ENCODE assay signal across 13 cellular contexts in genomic region chr3:153614563-153614962, GRCh38.
DNase-seq lines count a peak whose midpoint lies in the region; ATAC-seq, FAIRE-seq and TF ChIP-seq lines count a peak whose summit lies in the region.
"Had no signal": no experiment of that assay in that cellular context is flagged by ENCODE, and none has a peak within 500 bp of the region (broad histone marks: within the 10 kb centered on the region; RNA-seq: fewer than 3 reads in every experiment).

No MANE protein-coding gene starts in this region.

- no peak for FAIRE-seq in A549 (lab: Jason Lieb, UNC)
- FAIRE-seq: K562, small intestine had no signal

- TF ChIP-seq POLR2A in A549 (IDR thresholded peaks at IDR 0.05; ENCODE audit: low read length), result no peak

- TF ChIP-seq EP300 in A549 (IDR thresholded peaks at IDR 0.05) (no peak), SK-N-SH (IDR thresholded peaks at IDR 0.05; ENCODE audit: borderline replicate concordance in 1 of 2, low read depth in 1 of 2, low read length in 1 of 2) (no peak)

- H3K79me2 ChIP-seq in SK-N-SH (ENCODE audit: insufficient read depth), result no peaks in the 10 kb centered on the region

- H3K4me3 ChIP-seq in A549, result no peak overlapping the region
- H3K4me3 ChIP-seq in SK-N-SH (ENCODE audit: low read depth in 2 of 2, low read length in 1 of 2), result no peak overlapping the region
- H3K4me3 ChIP-seq in fibroblast of villous mesenchyme (ENCODE audit: low read depth, low read length), result no peak overlapping the region
- no peak overlapping the region for H3K4me3 ChIP-seq in colonic mucosa
- H3K4me3 ChIP-seq: K562 had no signal

- TF ChIP-seq RAD21 in A549 (conservative IDR thresholded peaks at IDR 0.05 in 1 of 2, IDR thresholded peaks at IDR 0.05 in 1 of 2), result no peak
- TF ChIP-seq RAD21 in SK-N-SH (IDR thresholded peaks at IDR 0.05; ENCODE audit: low read length), result no peak

- DNase-seq in A549 (ENCODE audit: low read depth in 1 of 2, low spot score in 1 of 2) (peak in 1 of 2 experiments; percentile 37), HPDE6-E6E7 (ENCODE audit: extremely low spot score) (peak; percentile 71), SK-N-SH (no peak), fibroblast of villous mesenchyme (ENCODE audit: low read depth) (peak; percentile 75), colonic mucosa (no peak)
- DNase-seq in stimulated activated CD4-positive, alpha-beta T cell treated with anti-CD3 and anti-CD28 coated beads, Interleukin-2, amount 100 ng/mL, for 24 hours, result no peak
- DNase-seq: BE2C, head of caudate nucleus, NCI-H526, small intestine had no signal

- H3K27ac ChIP-seq in A549 (peak overlapping the region; percentile 30 to 39; a peak in 2 of 6 replicates), SK-N-SH (ENCODE audit: low read depth in 2 of 2, low read length in 1 of 2) (peak overlapping the region; percentile 83 to 92), colonic mucosa (no peak overlapping the region)

- no peaks in the 10 kb centered on the region for H3K9me2 ChIP-seq in SK-N-SH

- intact Hi-C loops in colonic mucosa (cut with DNase I), result no loop called here

- peak overlapping the region; percentile 69 for H2AFZ ChIP-seq in SK-N-SH (ENCODE audit: low read depth)

- POLR2A ChIA-PET in A549 (lab: Yijun Ruan, JAX) (no interaction called here), SK-N-SH (lab: Yijun Ruan, JAX) (no interaction called here)

- no peaks in the 10 kb centered on the region for H3K27me3 ChIP-seq in SK-N-SH (ENCODE audit: insufficient read depth)
- no peaks in the 10 kb centered on the region for H3K27me3 ChIP-seq in colonic mucosa
- H3K27me3 ChIP-seq: BE2C had no signal

- no peaks in the 10 kb centered on the region for H3K36me3 ChIP-seq in SK-N-SH (replicated peaks in 1 of 2; ENCODE audit: control insufficient read depth in 1 of 2, insufficient read depth in 2 of 2, low read length in 1 of 2)
- no peaks in the 10 kb centered on the region for H3K36me3 ChIP-seq in colonic mucosa
- H3K36me3 ChIP-seq: BE2C had no signal

- ATAC-seq in A549 (no peak), HG03571 (IDR thresholded peaks at IDR 0.05; ENCODE audit: unreplicated experiment) (no peak), GM21825 (IDR thresholded peaks at IDR 0.05; ENCODE audit: unreplicated experiment) (no peak)
- ATAC-seq: K562 had no signal

- CTCF ChIA-PET in A549 (lab: Yijun Ruan, JAX) (no interaction called here), SK-N-SH (lab: Yijun Ruan, JAX) (no interaction called here)

- H3K4me1 ChIP-seq in A549 (no peaks in the 10 kb centered on the region), SK-N-SH (ENCODE audit: control insufficient read depth in 1 of 2, insufficient read depth in 2 of 2, low read depth in 1 of 2, low read length in 1 of 2) (peaks cover 0 to 10% of the 10 kb centered on the region in 2 experiments; a peak in 1 of 4 replicates), colonic mucosa (no peaks in the 10 kb centered on the region)
- H3K4me1 ChIP-seq: BE2C had no signal

- no peak overlapping the region for H3K4me2 ChIP-seq in A549
- H3K4me2 ChIP-seq in SK-N-SH, result peak overlapping the region; percentile 1; the same call in 1 of the 2 replicates

- H3K9ac ChIP-seq in SK-N-SH (no peak overlapping the region; the same call in 1 of the 2 replicates), colonic mucosa (ENCODE audit: low read depth in 2 of 2, low read length in 2 of 2) (no peak overlapping the region)

- TF ChIP-seq CTCF in A549 (IDR thresholded peaks at IDR 0.05) (no peak), SK-N-SH (IDR thresholded peaks at IDR 0.05) (no peak), fibroblast of villous mesenchyme (IDR thresholded peaks at IDR 0.05; ENCODE audit: insufficient read depth, low read depth, low read length) (no peak), colonic mucosa (IDR thresholded peaks at IDR 0.05) (no peak)

- peaks cover 19% of the 10 kb centered on the region for H3F3A ChIP-seq in SK-N-SH (replicated peaks; ENCODE audit: insufficient read depth)

- H4K20me1 ChIP-seq in SK-N-SH (ENCODE audit: insufficient read depth), result no peaks in the 10 kb centered on the region

- H3K9me3 ChIP-seq in A549, result no peaks in the 10 kb centered on the region
- no peaks in the 10 kb centered on the region for H3K9me3 ChIP-seq in SK-N-SH
- H3K9me3 ChIP-seq in colonic mucosa, result no peaks in the 10 kb centered on the region
- H3K9me3 ChIP-seq: BE2C had no signal

TF ChIP-seq in A549, 52 proteins besides CTCF, POLR2A, EP300 and RAD21:
- TF ChIP-seq TP53 (CRISPR knock-in tag; IDR thresholded peaks at IDR 0.05) (peak; percentile 93), PHF8 (IDR thresholded peaks at IDR 0.05; ENCODE audit: borderline replicate concordance, low read depth) (no peak), RNF2 (IDR thresholded peaks at IDR 0.05; ENCODE audit: borderline replicate concordance, low read depth) (no peak)
TF ChIP-seq in A549: peak in this region for 1.

TF ChIP-seq in SK-N-SH, 30 proteins besides CTCF, POLR2A, EP300 and RAD21:
- no peak for TF ChIP-seq USF1 (IDR thresholded peaks at IDR 0.05; ENCODE audit: borderline replicate concordance, low read depth)
- TF ChIP-seq SMC3 (IDR thresholded peaks at IDR 0.05; ENCODE audit: low read depth, low read length), result no peak
- no peak for TF ChIP-seq MAX (IDR thresholded peaks at IDR 0.05; ENCODE audit: low read depth)
- TF ChIP-seq RCOR1 (IDR thresholded peaks at IDR 0.05; ENCODE audit: low read length), result no peak
- TF ChIP-seq IRF3 (IDR thresholded peaks at IDR 0.05; ENCODE audit: low read depth, low read length), result no peak
- no peak for TF ChIP-seq FOXJ3 (CRISPR knock-in tag; IDR thresholded peaks at IDR 0.05)
- TF ChIP-seq EZH2phosphoT487 (IDR thresholded peaks at IDR 0.05; ENCODE audit: borderline replicate concordance, low read depth), result no peak
- TF ChIP-seq RXRA (IDR thresholded peaks at IDR 0.05; ENCODE audit: borderline replicate concordance, low read depth), result no peak
- TF ChIP-seq ELF1 (IDR thresholded peaks at IDR 0.05), result no peak
- no peak for TF ChIP-seq ZBTB33 (IDR thresholded peaks at IDR 0.05; ENCODE audit: borderline replicate concordance, low read depth)
- no peak for TF ChIP-seq GABPA (IDR thresholded peaks at IDR 0.05; ENCODE audit: low read depth)
- TF ChIP-seq YY1 (IDR thresholded peaks at IDR 0.05; ENCODE audit: low read depth), result no peak
- TF ChIP-seq MXI1 (IDR thresholded peaks at IDR 0.05; ENCODE audit: low read depth, low read length), result no peak
- TF ChIP-seq MEF2A (IDR thresholded peaks at IDR 0.05; ENCODE audit: borderline replicate concordance, low read depth), result no peak
- no peak for TF ChIP-seq NRF1 (IDR thresholded peaks at IDR 0.05; ENCODE audit: low read depth, low read length)

Comparison
In these comparisons a context has a peak if more than half of its experiments do, and no peak if none do; other contexts are left out.
1. DNase-seq: peak in HPDE6-E6E7 (single experiment) and fibroblast of villous mesenchyme (single experiment); none in SK-N-SH (single experiment), stimulated activated CD4-positive, alpha-beta T cell treated with anti-CD3 and anti-CD28 coated beads, Interleukin-2, amount 100 ng/mL, for 24 hours (0 of 2) and colonic mucosa (single experiment).